In the genomic region with DNA sequence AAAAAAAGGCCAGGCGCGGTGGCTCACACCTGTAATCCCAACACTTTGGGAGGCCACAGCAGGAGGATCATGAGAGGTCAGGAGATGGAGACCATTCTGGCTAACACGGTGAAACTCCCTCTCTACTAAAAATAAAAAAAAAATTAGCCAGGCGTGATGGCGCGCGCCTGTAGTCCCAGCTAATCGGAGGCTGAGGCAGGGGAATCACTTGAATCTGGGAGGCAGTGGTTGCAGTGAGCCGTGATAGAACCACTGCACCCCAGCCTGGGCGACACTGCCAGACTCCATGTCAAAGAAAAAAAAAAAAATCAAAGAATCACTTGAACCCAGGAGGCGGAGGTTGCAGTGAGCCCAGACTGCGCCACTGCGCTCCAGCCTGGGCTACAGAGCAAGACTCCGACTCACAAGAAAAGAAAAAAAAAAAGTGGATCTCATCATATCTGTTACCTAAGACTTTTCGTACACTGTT, we compare ENCODE assay signal across 11 cellular contexts. TPM values are rescaled to one million over a fixed set of nuclear protein-coding genes. Genes with fewer than 3 reads are reported as not detected.
DNase-seq lines count a peak whose midpoint lies in the region; ATAC-seq and TF ChIP-seq lines count a peak whose summit lies in the region.
"Had no signal": no experiment of that assay in that cellular context is flagged by ENCODE, and none has a peak within 500 bp of the region (broad histone marks: within the 10 kb centered on the region; RNA-seq: fewer than 3 reads in every experiment).

No MANE protein-coding gene starts in this region.

- H3K4me2 ChIP-seq in BLaER1 treated with 17β-estradiol and CSF1 and Interleukin-3, amounts not matched to agents 10 nM and 100 nM, result peak overlapping the region; percentile 32 to 98 (median 83); a peak in 14 of 22 replicates
- no peak overlapping the region for H3K4me2 ChIP-seq in GM23338

- no peaks in the 10 kb centered on the region for H3K9me3 ChIP-seq in BLaER1 treated with 17β-estradiol and CSF1 and Interleukin-3, amounts not matched to agents 10 nM and 100 nM (replicated peaks in 1 of 11)

- H3K27ac Mint-ChIP-seq in GM23338, result peak overlapping the region; percentile 11; the same call in 1 of the 2 replicates
- peak overlapping the region; percentile 84 for H3K27ac Mint-ChIP-seq in activated naive CD8-positive, alpha-beta T cell
- H3K27ac Mint-ChIP-seq in naive thymus-derived CD8-positive, alpha-beta T cell, result peak overlapping the region in 9 of 10 donors; percentile 61 to 98 (median 81)

- no peak overlapping the region for H3K27ac ChIP-seq in BLaER1 treated with 17β-estradiol and CSF1 and Interleukin-3, amounts not matched to agents 10 nM and 100 nM
- no peak overlapping the region for H3K27ac ChIP-seq in GM23338 (ENCODE audit: low read depth)

- H3K36me3 ChIP-seq in BLaER1 treated with 17β-estradiol and CSF1 and Interleukin-3, amounts not matched to agents 10 nM and 100 nM, result peaks cover 79 to 83% (median 81%) of the 10 kb centered on the region in 11 experiments
- peaks cover 70% of the 10 kb centered on the region for H3K36me3 ChIP-seq in GM23338 (ENCODE audit: insufficient read depth)

- ATAC-seq in GM23338, result no peak
- no peak for ATAC-seq in naive thymus-derived CD8-positive, alpha-beta T cell

- peaks cover 4% of the 10 kb centered on the region; the same call in 1 of the 3 replicates for H3K9me3 Mint-ChIP-seq in GM23338
- no peaks in the 10 kb centered on the region for H3K9me3 Mint-ChIP-seq in activated naive CD8-positive, alpha-beta T cell (ENCODE audit: low read depth)
- no peaks in the 10 kb centered on the region for H3K9me3 Mint-ChIP-seq in naive thymus-derived CD8-positive, alpha-beta T cell

- H3K4me3 ChIP-seq in BLaER1 treated with 17β-estradiol and CSF1 and Interleukin-3, amounts not matched to agents 10 nM and 100 nM, result peak overlapping the region in 3 of 10 experiments; percentile 28 to 41 (median 38); a peak in 4 of 20 replicates
- no peak overlapping the region for H3K4me3 ChIP-seq in GM23338

- DNase-seq in GM23338 (ENCODE audit: low spot score) (no peak), SHP77 (lab: John Stamatoyannopoulos, UW) (no peak), HPDE6-E6E7 (ENCODE audit: extremely low spot score) (no peak), NAMALWA (ENCODE audit: low spot score) (no peak), DMS153 (lab: John Stamatoyannopoulos, UW) (no peak)
- no peak for DNase-seq in naive thymus-derived CD8-positive, alpha-beta T cell
- DNase-seq: head of caudate nucleus, NCI-H187, posterior cingulate gyrus had no signal

- H2AFZ ChIP-seq in GM23338, result no peak overlapping the region

- peaks cover 22 to 62% (median 36%) of the 10 kb centered on the region in 10 experiments for H3K4me1 ChIP-seq in BLaER1 treated with 17β-estradiol and CSF1 and Interleukin-3, amounts not matched to agents 10 nM and 100 nM
- peaks cover 17% of the 10 kb centered on the region for H3K4me1 ChIP-seq in GM23338 (ENCODE audit: insufficient read depth)

- H3K79me2 ChIP-seq in GM23338 (replicated peaks; ENCODE audit: insufficient read depth), result peaks cover 91% of the 10 kb centered on the region

- peaks cover 84 to 86% (median 85%) of the 10 kb centered on the region in 11 experiments for H4K20me1 ChIP-seq in BLaER1 treated with 17β-estradiol and CSF1 and Interleukin-3, amounts not matched to agents 10 nM and 100 nM
- peaks cover 78% of the 10 kb centered on the region for H4K20me1 ChIP-seq in GM23338 (replicated peaks; ENCODE audit: insufficient read depth)

- H3K27me3 ChIP-seq in BLaER1 treated with 17β-estradiol and CSF1 and Interleukin-3, amounts not matched to agents 10 nM and 100 nM, result no peaks in the 10 kb centered on the region
- H3K27me3 ChIP-seq in GM23338 (ENCODE audit: insufficient read depth), result no peaks in the 10 kb centered on the region

- H3K4me3 Mint-ChIP-seq in GM23338, result no peak overlapping the region; the same call in 2 of the 3 replicates
- peak overlapping the region; percentile 86 for H3K4me3 Mint-ChIP-seq in activated naive CD8-positive, alpha-beta T cell
- H3K4me3 Mint-ChIP-seq in naive thymus-derived CD8-positive, alpha-beta T cell, result peak overlapping the region; percentile 64 to 93 (median 80)

- H3K36me3 Mint-ChIP-seq in GM23338 (ENCODE audit: low read depth), result peaks cover 89% of the 10 kb centered on the region
- peaks cover 26% of the 10 kb centered on the region for H3K36me3 Mint-ChIP-seq in activated naive CD8-positive, alpha-beta T cell
- peaks cover 35 to 85% (median 59%) of the 10 kb centered on the region in 3 donors for H3K36me3 Mint-ChIP-seq in naive thymus-derived CD8-positive, alpha-beta T cell

- H3K27me3 Mint-ChIP-seq in GM23338 (ENCODE audit: insufficient read depth, low read depth, poor library complexity), result peaks cover 23% of the 10 kb centered on the region
- no peaks in the 10 kb centered on the region for H3K27me3 Mint-ChIP-seq in activated naive CD8-positive, alpha-beta T cell
- no peaks in the 10 kb centered on the region for H3K27me3 Mint-ChIP-seq in naive thymus-derived CD8-positive, alpha-beta T cell

- H3K9me2 ChIP-seq in GM23338 (ENCODE audit: insufficient read depth), result no peaks in the 10 kb centered on the region

- peaks cover 22% of the 10 kb centered on the region for H3K4me1 Mint-ChIP-seq in GM23338
- H3K4me1 Mint-ChIP-seq in activated naive CD8-positive, alpha-beta T cell (ENCODE audit: low read depth), result peaks cover 58% of the 10 kb centered on the region
- H3K4me1 Mint-ChIP-seq in naive thymus-derived CD8-positive, alpha-beta T cell, result peaks cover 31 to 73% (median 66%) of the 10 kb centered on the region in 4 donors

- POLR2A ChIA-PET in naive thymus-derived CD8-positive, alpha-beta T cell (lab: Charles Lee), result interaction anchor here (0.7 to 11.0 kb wide), 3 partner anchors 9 to 767 kb away, joined by 4 to 684 read pairs (median 4); partner anchors contain the start of gene PHF20

- peaks cover 13% of the 10 kb centered on the region; the same call in 1 of the 2 replicates for H3F3A ChIP-seq in GM23338 (replicated peaks; ENCODE audit: low read depth)

- H3K9ac ChIP-seq in BLaER1 treated with 17β-estradiol and CSF1 and Interleukin-3, amounts not matched to agents 10 nM and 100 nM, result no peak overlapping the region

- TF ChIP-seq CTCF in GM23338 (conservative IDR thresholded peaks at IDR 0.05; ENCODE audit: low read depth in 2 of 2), result no peak

TF ChIP-seq in GM23338, 12 proteins besides CTCF, POLR2A, EP300 and RAD21 (continues in another document):
- no peak for TF ChIP-seq ZNF331 (CRISPR knock-in tag; IDR thresholded peaks at IDR 0.05; ENCODE audit: low read depth)
- TF ChIP-seq POLR2AphosphoS5 (IDR thresholded peaks at IDR 0.05; ENCODE audit: low read depth), result no peak
- TF ChIP-seq REST (IDR thresholded peaks at IDR 0.05; ENCODE audit: unreplicated experiment), result no peak
- no peak for TF ChIP-seq NANOG (IDR thresholded peaks at IDR 0.05; ENCODE audit: borderline replicate concordance)

RNA-seq across cellular contexts. Expression of gene RBM39, which starts 4.2 kb away (rescaled TPM):
- total RNA-seq in GM23338 (2014; rRNA removed; shearing (Covaris generic)), result 248 and 259 TPM in 2 replicates
- polyA plus RNA-seq in GM23338 (2016; fragmentation: Nextera tagmentation; extraction: Ambion mirVana), result 413 and 420 TPM in 2 replicates
- 100 to 1,000 TPM; 687 to 713 TPM for total RNA-seq in naive thymus-derived CD8-positive, alpha-beta T cell
- 100 to 1,000 TPM; 110 to 134 (median 112) TPM for polyA plus RNA-seq in naive thymus-derived CD8-positive, alpha-beta T cell

RNA-seq across cellular contexts. Expression of gene PHF20, which starts 33.9 kb away (rescaled TPM):
- 56.6 and 71.8 TPM in 2 replicates for total RNA-seq in GM23338 (2014; rRNA removed; shearing (Covaris generic))
- 103 TPM in 2 replicates for polyA plus RNA-seq in GM23338 (2016; fragmentation: Nextera tagmentation; extraction: Ambion mirVana)
- total RNA-seq in naive thymus-derived CD8-positive, alpha-beta T cell, result 10 to 100 TPM; 79.0 to 82.8 TPM
- polyA plus RNA-seq in naive thymus-derived CD8-positive, alpha-beta T cell, result 100 to 1,000 TPM; 114 to 135 (median 125) TPM

RNA-seq across cellular contexts. Expression of gene ROMO1, which starts 38.7 kb away (rescaled TPM):
- 127 and 152 TPM in 2 replicates for total RNA-seq in GM23338 (2014; rRNA removed; shearing (Covaris generic))
- 881 and 947 TPM in 2 replicates for polyA plus RNA-seq in GM23338 (2016; fragmentation: Nextera tagmentation; extraction: Ambion mirVana)
- 10 to 100 TPM; 39.7 to 40.3 TPM for total RNA-seq in naive thymus-derived CD8-positive, alpha-beta T cell
- polyA plus RNA-seq in naive thymus-derived CD8-positive, alpha-beta T cell, result 100 to 1,000 TPM; 305 to 421 (median 381) TPM

RNA-seq across cellular contexts. Expression of gene NFS1, which starts 38.7 kb away (rescaled TPM):
- 35.7 and 45.9 TPM in 2 replicates for total RNA-seq in GM23338 (2014; rRNA removed; shearing (Covaris generic))
- 19.7 and 22.8 TPM in 2 replicates for polyA plus RNA-seq in GM23338 (2016; fragmentation: Nextera tagmentation; extraction: Ambion mirVana)
- 10 to 100 TPM; 24.8 to 25.5 TPM for total RNA-seq in naive thymus-derived CD8-positive, alpha-beta T cell
- polyA plus RNA-seq in naive thymus-derived CD8-positive, alpha-beta T cell, result 10 to 100 TPM in 2 of 3 donors, 1 to 10 TPM in 1; 8.6 to 16.6 (median 14.1) TPM

Comparison
In these comparisons a context has a peak if more than half of its experiments do, and no peak if none do; other contexts are left out.
1. H3K27ac Mint-ChIP-seq: peak in every context shown above with its lines; median percentile 84 in activated naive CD8-positive, alpha-beta T cell; 81 in naive thymus-derived CD8-positive, alpha-beta T cell; 11 in GM23338.